ENCODE assay signal across 8 cellular contexts in the genomic region with DNA sequence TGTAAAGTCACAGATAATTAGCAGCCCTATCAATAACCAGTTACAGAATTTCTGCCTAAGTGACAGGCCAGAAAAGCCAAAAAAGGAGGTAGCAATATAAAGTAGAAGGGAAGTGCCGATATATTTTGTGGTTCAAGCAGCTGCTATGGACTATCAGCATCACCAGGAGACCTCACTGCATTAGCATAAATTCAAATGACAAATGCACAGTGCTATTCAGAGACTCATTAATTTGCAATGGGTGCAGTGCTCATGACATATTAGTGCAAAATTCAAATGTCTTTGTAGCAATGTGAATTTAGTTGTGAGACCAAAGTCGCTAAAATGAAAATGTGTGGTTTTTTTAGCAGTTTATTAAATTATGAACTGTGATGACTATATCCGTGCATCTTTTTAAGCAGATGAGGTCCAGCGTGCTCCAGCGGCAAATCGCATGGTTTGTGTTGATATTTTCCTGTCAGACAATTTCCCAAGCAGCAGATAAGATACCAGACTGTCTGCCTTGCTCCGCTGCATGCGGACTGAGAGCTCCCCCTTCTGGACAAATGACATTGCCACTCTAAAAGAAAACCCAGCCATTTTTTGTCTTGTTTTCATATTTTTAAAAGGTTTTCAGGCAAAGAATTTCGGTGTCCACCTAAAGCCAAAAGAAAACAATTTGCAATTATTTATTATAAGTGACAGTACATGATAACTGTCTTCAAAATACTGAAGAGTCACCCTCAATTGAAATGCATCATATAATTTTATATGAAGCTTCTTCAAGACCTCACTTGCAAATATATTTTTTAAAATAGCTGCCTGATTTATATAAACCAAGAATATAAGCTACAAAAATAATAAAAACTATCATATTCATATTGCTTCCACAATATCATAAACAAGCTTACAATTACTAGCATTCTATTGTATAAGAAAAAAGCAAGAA.
DNase-seq lines count a peak whose midpoint lies in the region; ATAC-seq and TF ChIP-seq lines count a peak whose summit lies in the region.

No MANE protein-coding gene starts in this region.

- peak; percentile 74 for ATAC-seq in HG02973 (IDR thresholded peaks at IDR 0.05; ENCODE audit: unreplicated experiment)
- ATAC-seq in activated B cell treated with CpG ODN at 0.5 μM for 24 hours (ENCODE audit: low read depth), result peak; percentile 68

- DNase-seq in activated CD4-positive, alpha-beta T cell treated with anti-CD3 and anti-CD28 coated beads for 24 hours (ENCODE audit: low read depth in 2 of 2), result peak; percentile 13 to 25
- no peak for DNase-seq in activated CD4-positive, alpha-beta T cell treated with anti-CD3 and anti-CD28 coated beads for 1 hour
- peak; percentile 48 for DNase-seq in NCI-H2171 treated with DMSO at 0.1 percent for 48 hours (lab: John Stamatoyannopoulos, UW)
- DNase-seq in activated B cell treated with CpG ODN at 0.5 μM for 24 hours, result peak; percentile 28
- peak; percentile 18 for DNase-seq in effector CD4-positive, alpha-beta T cell
- DNase-seq in medulla oblongata (ENCODE audit: extremely low spot score), result peak; percentile 83
- peak; percentile 1 to 13 for DNase-seq in stimulated activated CD8-positive, alpha-beta memory T cell treated with anti-CD3 and anti-CD28 coated beads, Interleukin-2, amount 100 ng/mL, for 48 hours (ENCODE audit: low read depth in 2 of 2)

- H3K36me3 Mint-ChIP-seq in activated B cell treated with CpG ODN at 0.5 μM for 24 hours (ENCODE audit: low read depth), result no peaks in the 10 kb centered on the region

- H3K27ac Mint-ChIP-seq in activated B cell treated with CpG ODN at 0.5 μM for 24 hours, result no peak overlapping the region

- peak; percentile 92 for TF ChIP-seq CTCF in activated B cell treated with CpG ODN at 0.5 μM for 24 hours (IDR thresholded peaks at IDR 0.05)

- H3K4me1 Mint-ChIP-seq in activated B cell treated with CpG ODN at 0.5 μM for 24 hours, result peaks cover 6% of the 10 kb centered on the region

- H3K4me3 Mint-ChIP-seq in activated B cell treated with CpG ODN at 0.5 μM for 24 hours, result peak overlapping the region; percentile 48

- intact Hi-C loops in activated B cell treated with CpG ODN at 0.5 μM for 24 hours (cut with micrococcal nuclease), result loop anchor here (1.0 to 5.0 kb wide), 5 partner anchors 262 to 1574 kb away; a partner anchor contains a TSS

- CTCF ChIA-PET in activated B cell treated with CpG ODN at 0.5 μM for 24 hours (lab: Charles Lee), result interaction anchor here (0.8 to 3.5 kb wide), 13 partner anchors 9 to 1575 kb away, joined by 3 to 73 read pairs (median 4); no protein-coding TSS in a partner anchor

- no peaks in the 10 kb centered on the region for H3K9me3 Mint-ChIP-seq in activated B cell treated with CpG ODN at 0.5 μM for 24 hours

- peaks cover 3% of the 10 kb centered on the region for H3K27me3 Mint-ChIP-seq in activated B cell treated with CpG ODN at 0.5 μM for 24 hours

- POLR2A ChIA-PET in activated B cell treated with CpG ODN at 0.5 μM for 24 hours (lab: Charles Lee), result interaction anchor here (0.6 to 0.8 kb wide), 2 partner anchors 1536 to 1542 kb away, joined by 3 to 6 read pairs; no protein-coding TSS in a partner anchor
